Comparison of ENCODE assay signal across 14 cellular contexts in the genomic region with DNA sequence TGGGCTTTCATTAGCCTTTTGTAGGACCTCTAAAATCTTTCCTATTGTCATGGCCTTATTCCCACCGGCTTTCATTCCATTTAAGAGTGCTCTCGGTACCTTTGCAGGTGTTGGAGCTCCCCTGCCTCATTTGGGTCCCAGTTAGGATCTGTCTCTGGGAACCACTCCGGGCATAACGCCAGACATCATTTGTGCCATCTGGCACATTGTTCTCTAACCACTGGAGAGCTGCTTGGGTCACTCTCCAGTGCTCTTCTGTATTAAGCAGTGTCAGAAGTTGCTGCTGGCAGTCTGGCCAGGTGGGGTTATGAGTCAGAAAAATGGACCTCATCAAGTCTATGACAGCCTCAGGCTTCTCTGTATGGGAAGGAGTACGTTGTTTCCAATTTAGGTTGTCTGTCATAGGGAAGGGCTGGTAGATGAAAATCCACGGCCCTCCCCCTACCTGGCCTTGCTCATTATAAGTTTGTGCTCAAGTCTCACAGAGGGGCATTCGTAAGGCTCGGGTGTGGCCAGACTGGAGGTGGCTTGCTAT.
DNase-seq lines count a peak whose midpoint lies in the region; ATAC-seq and TF ChIP-seq lines count a peak whose summit lies in the region.
"Had no signal": no experiment of that assay in that cellular context is flagged by ENCODE, and none has a peak within 500 bp of the region (broad histone marks: within the 10 kb centered on the region; RNA-seq: fewer than 3 reads in every experiment).

No MANE protein-coding gene starts in this region.

- no peak overlapping the region for H3K27ac Mint-ChIP-seq in activated T-helper 17 cell treated with anti-CD3 and anti-CD28 coated beads, Interleukin-2, amount 50 U/mL, for 72 hours

- peaks cover 44% of the 10 kb centered on the region for H3K9me3 Mint-ChIP-seq in activated T-helper 17 cell treated with anti-CD3 and anti-CD28 coated beads, Interleukin-2, amount 50 U/mL, for 72 hours

- no peaks in the 10 kb centered on the region for H3K27me3 ChIP-seq in OCI-LY3 (ENCODE audit: low read depth, low read length)
- no peaks in the 10 kb centered on the region for H3K27me3 ChIP-seq in effector memory CD4-positive, alpha-beta T cell (replicated peaks; ENCODE audit: control insufficient read depth, insufficient read depth, low read length, poor library complexity, severe bottlenecking)

- peaks cover 24% of the 10 kb centered on the region; the same call in 1 of the 2 replicates for H3K9me3 ChIP-seq in OCI-LY3 (ENCODE audit: insufficient read depth, low read length)
- H3K9me3 ChIP-seq in effector memory CD4-positive, alpha-beta T cell (ENCODE audit: control insufficient read depth, low read length) = no peaks in the 10 kb centered on the region

- no peak overlapping the region for H2AFZ ChIP-seq in OCI-LY3 (ENCODE audit: low read depth, low read length)

- no peaks in the 10 kb centered on the region for H3K4me1 Mint-ChIP-seq in activated T-helper 17 cell treated with anti-CD3 and anti-CD28 coated beads, Interleukin-2, amount 50 U/mL, for 72 hours
- H3K4me1 Mint-ChIP-seq: CD4-positive, CD25-positive, alpha-beta regulatory T cell had no signal

- peak overlapping the region; percentile 83; the same call in 1 of the 2 replicates for H3K9ac ChIP-seq in OCI-LY3 (ENCODE audit: low read length)

- peaks cover 29% of the 10 kb centered on the region for H3K79me2 ChIP-seq in OCI-LY3 (ENCODE audit: low read length)

- H3K4me1 ChIP-seq in OCI-LY3 (ENCODE audit: low read length) = peaks cover 87% of the 10 kb centered on the region
- H3K4me1 ChIP-seq in effector memory CD4-positive, alpha-beta T cell (ENCODE audit: control insufficient read depth, insufficient read depth, low read length, poor library complexity, severe bottlenecking) = no peaks in the 10 kb centered on the region

- DNase-seq in COR-L47 (lab: John Stamatoyannopoulos, UW) = peak; percentile 31
- DNase-seq in NCI-H1092 treated with DMSO at 0.1 percent for 48 hours (lab: John Stamatoyannopoulos, UW) = peak; percentile 86
- DNase-seq in NCI-H2196 (lab: John Stamatoyannopoulos, UW; ENCODE audit: unreplicated experiment) = peak; percentile 55
- DNase-seq in effector memory CD4-positive, alpha-beta T cell = no peak
- DNase-seq: CD4-positive, CD25-positive, alpha-beta regulatory T cell; KBM-7; NCI-H1048; NCI-H2107; SHP77; T-helper 2 cell had no signal

- no peak for TF ChIP-seq CTCF in OCI-LY3 (IDR thresholded peaks at IDR 0.05; ENCODE audit: low read depth, low read length)

- no peaks in the 10 kb centered on the region for H3K36me3 Mint-ChIP-seq in activated T-helper 17 cell treated with anti-CD3 and anti-CD28 coated beads, Interleukin-2, amount 50 U/mL, for 72 hours (ENCODE audit: low read depth)
- H3K36me3 Mint-ChIP-seq: CD4-positive, CD25-positive, alpha-beta regulatory T cell had no signal

- 0 out of 2 replicates have a peak overlapping the region, but pooled peaks have one; percentile 60 for H3K4me2 ChIP-seq in OCI-LY3 (ENCODE audit: low read length)

- no peak overlapping the region for H3K4me3 Mint-ChIP-seq in activated T-helper 17 cell treated with anti-CD3 and anti-CD28 coated beads, Interleukin-2, amount 50 U/mL, for 72 hours
- H3K4me3 Mint-ChIP-seq: CD4-positive, CD25-positive, alpha-beta regulatory T cell had no signal

- peaks cover 15% of the 10 kb centered on the region for H3K27me3 Mint-ChIP-seq in activated T-helper 17 cell treated with anti-CD3 and anti-CD28 coated beads, Interleukin-2, amount 50 U/mL, for 72 hours
- H3K27me3 Mint-ChIP-seq: CD4-positive, CD25-positive, alpha-beta regulatory T cell had no signal

- peaks cover 53% of the 10 kb centered on the region for H3K36me3 ChIP-seq in OCI-LY3 (replicated peaks; ENCODE audit: low read depth, low read length)
- no peaks in the 10 kb centered on the region for H3K36me3 ChIP-seq in effector memory CD4-positive, alpha-beta T cell (ENCODE audit: control insufficient read depth, insufficient read depth, low read length)

- ATAC-seq in GM18517 (IDR thresholded peaks at IDR 0.05; ENCODE audit: unreplicated experiment) = no peak
- no peak for ATAC-seq in activated T-helper 17 cell treated with anti-CD3 and anti-CD28 coated beads, Interleukin-2, amount 50 U/mL, for 72 hours (replicated peaks)
- no peak for ATAC-seq in HG02798 (IDR thresholded peaks at IDR 0.05; ENCODE audit: poor library complexity, unreplicated experiment)

- H3K27ac ChIP-seq in OCI-LY3 (ENCODE audit: low read length) = peak overlapping the region; percentile 98
- no peak overlapping the region for H3K27ac ChIP-seq in effector memory CD4-positive, alpha-beta T cell (ENCODE audit: insufficient read depth, low read length, poor library complexity, severe bottlenecking)

- no peak overlapping the region for H3K4me3 ChIP-seq in OCI-LY3 (ENCODE audit: low read length)
- H3K4me3 ChIP-seq in effector memory CD4-positive, alpha-beta T cell (ENCODE audit: insufficient read depth, low read depth, low read length, poor library complexity, severe bottlenecking) = no peak overlapping the region

- no peaks in the 10 kb centered on the region for H4K20me1 ChIP-seq in OCI-LY3 (ENCODE audit: insufficient read depth, low read length)

Comparison
In these comparisons a context has a peak if more than half of its experiments do, and no peak if none do; other contexts are left out.
1. DNase-seq: peak in COR-L47 (single experiment), NCI-H1092 treated with DMSO at 0.1 percent for 48 hours (single experiment) and NCI-H2196 (single experiment); none in effector memory CD4-positive, alpha-beta T cell (0 of 3).